ENCODE assay signal across 8 cellular contexts in genomic region chr20:1265916-1266166, GRCh38. TPM values are rescaled to one million over a fixed set of nuclear protein-coding genes. Genes with fewer than 3 reads are reported as not detected.
A peak's percentile ranks its signal among the peaks of the same experiment; 100 is the strongest.
DNase-seq lines count a peak whose midpoint lies in the region; ATAC-seq and TF ChIP-seq lines count a peak whose summit lies in the region.

No MANE protein-coding gene starts in this region.

- RAD21 ChIA-PET in HCT116 (lab: Charles Lee; ENCODE audit: low non-redundant PET in 1 of 2, low total read pairs in 2 of 2, uncharacterized antibody in 2 of 2, unreplicated experiment in 2 of 2), result interaction anchor here in 1 of 2 experiments (0.6 kb wide), 1 partner anchor 24 kb away, joined by 3 read pairs; no protein-coding TSS in a partner anchor

- 0% methylated on average over 5 to 6 of the region's 10 CpGs for WGBS in gastroesophageal sphincter (ENCODE audit: low coverage in 1 of 2), 2 donors

- DNase-seq in HCT116 (ENCODE audit: low read depth, low spot score), result no peak
- DNase-seq in activated CD4-positive, alpha-beta memory T cell treated with anti-CD3 and anti-CD28 coated beads for 36 hours, result no peak
- no peak for DNase-seq in DMS114 treated with DMSO at 0.1 percent for 48 hours (lab: John Stamatoyannopoulos, UW; ENCODE audit: unreplicated experiment)
- DNase-seq in effector CD4-positive, alpha-beta T cell, result no peak

- peak overlapping the region; percentile 57 to 70 for H3K4me3 ChIP-seq in HCT116 (replicated peaks in 1 of 2; ENCODE audit: low read depth in 1 of 2, low read length in 2 of 2)
- peak overlapping the region; percentile 68 to 90 for H3K4me3 ChIP-seq in gastroesophageal sphincter
- peak overlapping the region; percentile 78 for H3K4me3 ChIP-seq in skeletal muscle satellite cell (ENCODE audit: low read length)

- H3K9ac ChIP-seq in HCT116 (ENCODE audit: low read length) (peak overlapping the region; percentile 39), skeletal muscle satellite cell (ENCODE audit: low read depth, low read length) (peak overlapping the region; percentile 74)

- TF ChIP-seq RAD21 in HCT116 (IDR thresholded peaks at IDR 0.05; ENCODE audit: low read depth), result no peak

- no peak for TF ChIP-seq EP300 in gastroesophageal sphincter (IDR thresholded peaks at IDR 0.05)

- H4K20me1 ChIP-seq in HCT116 (ENCODE audit: insufficient read depth), result no peaks in the 10 kb centered on the region

- H3K4me3 Mint-ChIP-seq in activated CD4-positive, alpha-beta memory T cell treated with anti-CD3 and anti-CD28 coated beads for 36 hours, result peak overlapping the region; percentile 89

- H3K9me2 ChIP-seq in HCT116 (ENCODE audit: insufficient read depth), result no peaks in the 10 kb centered on the region; the same call in 1 of the 2 replicates

- POLR2A ChIA-PET in HCT116 (lab: Charles Lee), result interaction anchor here (0.6 to 1.4 kb wide), 4 partner anchors 9 to 46 kb away, joined by 3 to 5 read pairs (median 3); no protein-coding TSS in a partner anchor
- POLR2A ChIA-PET in activated CD4-positive, alpha-beta memory T cell treated with anti-CD3 and anti-CD28 coated beads for 36 hours (lab: Charles Lee), result no interaction called here

- H3K4me1 ChIP-seq in HCT116 (ENCODE audit: control insufficient read depth in 1 of 2, insufficient read depth in 2 of 2, low read length in 2 of 2) (peaks cover 6 to 21% of the 10 kb centered on the region in 2 experiments; a peak in 3 of 4 replicates), gastroesophageal sphincter (peaks cover 0 to 25% (median 6%) of the 10 kb centered on the region in 3 donors), skeletal muscle satellite cell (ENCODE audit: control insufficient read depth, insufficient read depth, low read length) (peaks cover 17% of the 10 kb centered on the region)

- ATAC-seq in HCT116 (no peak), gastroesophageal sphincter (no peak), HG03457 (IDR thresholded peaks at IDR 0.05; ENCODE audit: unreplicated experiment) (no peak), HG03175 (IDR thresholded peaks at IDR 0.05; ENCODE audit: unreplicated experiment) (no peak)

- H2AFZ ChIP-seq in HCT116 (ENCODE audit: low read depth, low read length, poor library complexity, severe bottlenecking), result peak overlapping the region; percentile 44

- no peaks in the 10 kb centered on the region for H3K36me3 Mint-ChIP-seq in activated CD4-positive, alpha-beta memory T cell treated with anti-CD3 and anti-CD28 coated beads for 36 hours

- H3K27me3 ChIP-seq in HCT116 (ENCODE audit: insufficient read depth, low read length), result no peaks in the 10 kb centered on the region
- H3K27me3 ChIP-seq in gastroesophageal sphincter, result peaks cover 7% of the 10 kb centered on the region
- peaks cover 3% of the 10 kb centered on the region for H3K27me3 ChIP-seq in skeletal muscle satellite cell (ENCODE audit: control insufficient read depth, insufficient read depth, low read length)

- H3K36me3 ChIP-seq in HCT116 (ENCODE audit: control insufficient read depth in 1 of 2, insufficient read depth in 2 of 2, low read length in 2 of 2) (no peaks in the 10 kb centered on the region), gastroesophageal sphincter (no peaks in the 10 kb centered on the region), skeletal muscle satellite cell (ENCODE audit: insufficient read depth, low read length) (no peaks in the 10 kb centered on the region)

- peaks cover 2% of the 10 kb centered on the region for H3K27me3 Mint-ChIP-seq in activated CD4-positive, alpha-beta memory T cell treated with anti-CD3 and anti-CD28 coated beads for 36 hours

- no peaks in the 10 kb centered on the region for H3K9me3 ChIP-seq in HCT116 (ENCODE audit: control insufficient read depth in 1 of 2, insufficient read depth in 1 of 2, low read depth in 1 of 2, low read length in 2 of 2)
- no peaks in the 10 kb centered on the region for H3K9me3 ChIP-seq in gastroesophageal sphincter
- H3K9me3 ChIP-seq in skeletal muscle satellite cell (replicated peaks; ENCODE audit: low read length), result no peaks in the 10 kb centered on the region

- H3K4me1 Mint-ChIP-seq in activated CD4-positive, alpha-beta memory T cell treated with anti-CD3 and anti-CD28 coated beads for 36 hours (ENCODE audit: low read depth), result peaks cover 42% of the 10 kb centered on the region

- intact Hi-C loops in HCT116 (cut with micrococcal nuclease), result no loop called here
- intact Hi-C loops in activated CD4-positive, alpha-beta memory T cell treated with anti-CD3 and anti-CD28 coated beads for 36 hours (cut with micrococcal nuclease), result loop anchor here (2.0 to 5.0 kb wide), 4 partner anchors 19 to 126 kb away; partner anchors contain the start of genes FKBP1A and RAD21L1

- H3K27ac ChIP-seq in HCT116 (ENCODE audit: low read depth, low read length), result peak overlapping the region; percentile 31; the same call in 1 of the 2 replicates
- H3K27ac ChIP-seq in gastroesophageal sphincter, result peak overlapping the region; percentile 31 to 88 (median 79)

- TF ChIP-seq POLR2A in HCT116 (IDR thresholded peaks at IDR 0.05; ENCODE audit: borderline replicate concordance, extremely low read depth, insufficient read depth, insufficient read length) (no peak), gastroesophageal sphincter (IDR thresholded peaks at IDR 0.05) (no peak)

- BruUV-seq in HCT116 (replicated peaks; lab: Mats Ljungman, UMichigan), result no TSS peak

- H3K27ac Mint-ChIP-seq in activated CD4-positive, alpha-beta memory T cell treated with anti-CD3 and anti-CD28 coated beads for 36 hours, result peak overlapping the region; percentile 85

- H3K79me2 ChIP-seq in HCT116 (ENCODE audit: insufficient read depth, low read length), result no peaks in the 10 kb centered on the region

- H3K4me2 ChIP-seq in HCT116 (ENCODE audit: low read length) (peak overlapping the region; percentile 75), skeletal muscle satellite cell (ENCODE audit: low read length) (peak overlapping the region; percentile 90)

- TF ChIP-seq CTCF in HCT116 (IDR thresholded peaks at IDR 0.05 in 2 of 3, conservative IDR thresholded peaks at IDR 0.05 in 1 of 3; ENCODE audit: borderline replicate concordance in 1 of 3, insufficient read depth in 1 of 3, low read depth in 2 of 3, low read length in 2 of 3) (no peak), gastroesophageal sphincter (IDR thresholded peaks at IDR 0.05) (no peak)

- CTCF ChIA-PET in HCT116 (lab: Charles Lee), result no interaction called here
- CTCF ChIA-PET in activated CD4-positive, alpha-beta memory T cell treated with anti-CD3 and anti-CD28 coated beads for 36 hours (lab: Charles Lee), result interaction anchor here (1.0 to 2.6 kb wide), 4 partner anchors 16 to 201 kb away, joined by 3 to 10 read pairs (median 4); partner anchors contain the start of genes NSFL1C and RAD21L1

- H3K9me3 Mint-ChIP-seq in activated CD4-positive, alpha-beta memory T cell treated with anti-CD3 and anti-CD28 coated beads for 36 hours, result peaks cover 3% of the 10 kb centered on the region

TF ChIP-seq in HCT116, 20 proteins besides CTCF, POLR2A, EP300 and RAD21 (continues in another document):
- TF ChIP-seq POLR2AphosphoS5 (IDR thresholded peaks at IDR 0.05; ENCODE audit: low read depth, low read length), result 0 out of 2 replicates have a peak, but pooled peaks have one; percentile 26
- no peak for TF ChIP-seq CEBPB (IDR thresholded peaks at IDR 0.05; ENCODE audit: low read depth)
- no peak for TF ChIP-seq EZH2phosphoT487 (IDR thresholded peaks at IDR 0.05; ENCODE audit: borderline replicate concordance)
- no peak for TF ChIP-seq YY1 (IDR thresholded peaks at IDR 0.05; ENCODE audit: extremely low read depth, insufficient replicate concordance, low read depth, low read length)
- no peak for TF ChIP-seq ATF3 (IDR thresholded peaks at IDR 0.05)
- no peak for TF ChIP-seq SRF (IDR thresholded peaks at IDR 0.05; ENCODE audit: low read depth)
- no peak for TF ChIP-seq CBX3 (IDR thresholded peaks at IDR 0.05; ENCODE audit: low read depth)
- no peak for TF ChIP-seq TCF7L2 (IDR thresholded peaks at IDR 0.05; ENCODE audit: borderline replicate concordance, extremely low read depth, insufficient read depth, insufficient read length)
- TF ChIP-seq SIN3A (IDR thresholded peaks at IDR 0.05; ENCODE audit: low read depth), result no peak; the same call in 1 of the 2 replicates
- no peak for TF ChIP-seq ZBTB33 (IDR thresholded peaks at IDR 0.05; ENCODE audit: extremely low read depth, insufficient replicate concordance, low read length)
- peak; percentile 70 for TF ChIP-seq MAX (IDR thresholded peaks at IDR 0.05)
- TF ChIP-seq EGR1 (IDR thresholded peaks at IDR 0.05; ENCODE audit: low read depth), result no peak
- TF ChIP-seq ELF1 (IDR thresholded peaks at IDR 0.05; ENCODE audit: borderline replicate concordance, low read depth), result no peak

RNA-seq across cellular contexts. Expression of gene SNPH, which starts 0.3 kb away (rescaled TPM):
- total RNA-seq in HCT116 (2021; ENCODE audit: unreplicated experiment) (3.2 TPM), gastroesophageal sphincter (10 to 100 TPM in 3 of 4 donors, 1 to 10 TPM in 1; 9.8 to 31.6 (median 12.5) TPM)
- 2.8 TPM in 2 replicates for polyA plus RNA-seq in HCT116 (2012)
- 1 to 10 TPM; 3.4 to 4.3 TPM for total RNA-seq in activated CD4-positive, alpha-beta memory T cell treated with anti-CD3 and anti-CD28 coated beads for 36 hours
- 7.1 and 7.2 TPM in 2 replicates for total RNA-seq in skeletal muscle satellite cell (2012; rRNA removed)

RNA-seq across cellular contexts. Expression of gene RAD21L1, which starts 40.0 kb away (rescaled TPM):
- total RNA-seq in HCT116 (2021; ENCODE audit: unreplicated experiment) (0.17 TPM), gastroesophageal sphincter (not detected)
- polyA plus RNA-seq in HCT116 (2012), result 0.04 and 0.07 TPM in 2 replicates
- not detected for total RNA-seq in activated CD4-positive, alpha-beta memory T cell treated with anti-CD3 and anti-CD28 coated beads for 36 hours
- not detected in 2 replicates for total RNA-seq in skeletal muscle satellite cell (2012; rRNA removed)
